Comparison of ENCODE assay signal across 1 cellular context in genomic region chr7:84251183-84251845, GRCh38.
A peak's percentile ranks its signal among the peaks of the same experiment; 100 is the strongest.
TF ChIP-seq lines count a peak whose summit lies in the region.

No MANE protein-coding gene starts in this region.

TF ChIP-seq in GM23338, 12 proteins besides CTCF, POLR2A, EP300 and RAD21:
- TF ChIP-seq ZNF462 (CRISPR knock-in tag; IDR thresholded peaks at IDR 0.05) (peak; percentile 76), NANOG (IDR thresholded peaks at IDR 0.05; ENCODE audit: borderline replicate concordance) (no peak)
